In genomic region chr20:23907579-23907978, GRCh38 we compare ENCODE assay signal across 29 cellular contexts.
DNase-seq lines count a peak whose midpoint lies in the region; TF ChIP-seq lines count a peak whose summit lies in the region.
"Had no signal": no experiment of that assay in that cellular context is flagged by ENCODE, and none has a peak within 500 bp of the region (broad histone marks: within the 10 kb centered on the region; RNA-seq: fewer than 3 reads in every experiment).

No MANE protein-coding gene starts in this region.

- H3K9me3 Mint-ChIP-seq in activated T-cell treated with anti-CD3 and anti-CD28 coated beads, Interleukin-2, amount 50 U/mL, for 24 hours, result peaks cover 25% of the 10 kb centered on the region

- H3K27ac ChIP-seq in HEK293 (ENCODE audit: extremely low read depth, low read depth, low read length), result no peak overlapping the region
- H3K27ac ChIP-seq: 22Rv1; A549; BLaER1; BLaER1 treated with 17β-estradiol and CSF1 and Interleukin-3, amounts not matched to agents 10 nM and 100 nM; C4-2B had no signal

- DNase-seq in activated T-cell treated with anti-CD3 and anti-CD28 coated beads, Interleukin-2, amount 50 U/mL, for 24 hours, result no peak
- DNase-seq: 8988T; ACHN; AML-193; BE2C; C1 segment of cervical spinal cord; Caco-2; Calu3; CD4-positive, alpha-beta memory T cell; CD4-positive, alpha-beta T cell; CD4-positive, CD25-positive, alpha-beta regulatory T cell; CD8-positive, alpha-beta memory T cell; CD8-positive, alpha-beta T cell; COR-L47; DMS 273 treated with DMSO at 0.1 percent for 48 hours; DMS153; DMS53; DMS79; DMS79 treated with DMSO at 0.1 percent for 48 hours; DND-41; EL had no signal

- H3K4me3 ChIP-seq in HEK293 (ENCODE audit: low read depth, low read length), result no peak overlapping the region
- H3K4me3 ChIP-seq: A549; BLaER1; BLaER1 treated with 17β-estradiol and CSF1 and Interleukin-3, amounts not matched to agents 10 nM and 100 nM had no signal

- CTCF ChIA-PET in HEK293 (lab: Yijun Ruan, JAX), result interaction anchor here (0.6 kb wide), 1 partner anchor 193 kb away, joined by 3 read pairs; no protein-coding TSS in a partner anchor

- H3K4me1 ChIP-seq in HEK293 (ENCODE audit: control insufficient read depth, insufficient read depth, low read length), result no peaks in the 10 kb centered on the region
- H3K4me1 ChIP-seq: A549, BE2C, Caco-2 had no signal

- no peak overlapping the region for H3K27ac Mint-ChIP-seq in activated T-cell treated with anti-CD3 and anti-CD28 coated beads, Interleukin-2, amount 50 U/mL, for 24 hours
- H3K27ac Mint-ChIP-seq: B cell; CD14-positive monocyte; CD4-positive, alpha-beta T cell; CD4-positive, CD25-positive, alpha-beta regulatory T cell; CD8-positive, alpha-beta T cell had no signal

- POLR2A ChIA-PET in HEK293 (lab: Yijun Ruan, JAX), result no interaction called here

- H3K36me3 ChIP-seq in HEK293 (ENCODE audit: control insufficient read depth in 2 of 2, insufficient read depth in 1 of 2, low read length in 2 of 2), result no peaks in the 10 kb centered on the region
- H3K36me3 ChIP-seq: BE2C; BLaER1; BLaER1 treated with 17β-estradiol and CSF1 and Interleukin-3, amounts not matched to agents 10 nM and 100 nM had no signal

- H3K27me3 Mint-ChIP-seq in activated T-cell treated with anti-CD3 and anti-CD28 coated beads, Interleukin-2, amount 50 U/mL, for 24 hours, result peaks cover 15% of the 10 kb centered on the region
- H3K27me3 Mint-ChIP-seq: CD4-positive, alpha-beta T cell had no signal

- H3K4me1 Mint-ChIP-seq in activated T-cell treated with anti-CD3 and anti-CD28 coated beads, Interleukin-2, amount 50 U/mL, for 24 hours (ENCODE audit: low read depth), result peaks cover 4% of the 10 kb centered on the region
- H3K4me1 Mint-ChIP-seq: B cell, CD14-positive monocyte had no signal

- no peak for TF ChIP-seq CTCF in HEK293 (tag by site-specific recombination; IDR thresholded peaks at IDR 0.05)

- H3K4me3 Mint-ChIP-seq in activated T-cell treated with anti-CD3 and anti-CD28 coated beads, Interleukin-2, amount 50 U/mL, for 24 hours, result no peak overlapping the region
- H3K4me3 Mint-ChIP-seq: B cell; CD14-positive monocyte; CD4-positive, alpha-beta memory T cell; CD4-positive, alpha-beta T cell; CD4-positive, CD25-positive, alpha-beta regulatory T cell; CD8-positive, alpha-beta memory T cell; CD8-positive, alpha-beta T cell had no signal

- H3K9me3 ChIP-seq in HEK293 (ENCODE audit: control insufficient read depth, insufficient read depth, low read depth, low read length), result no peaks in the 10 kb centered on the region
- H3K9me3 ChIP-seq: BE2C had no signal

- H3K36me3 Mint-ChIP-seq in activated T-cell treated with anti-CD3 and anti-CD28 coated beads, Interleukin-2, amount 50 U/mL, for 24 hours (ENCODE audit: low read depth), result no peaks in the 10 kb centered on the region
- H3K36me3 Mint-ChIP-seq: CD14-positive monocyte; CD4-positive, CD25-positive, alpha-beta regulatory T cell had no signal

TF ChIP-seq in HEK293, 187 proteins besides CTCF, POLR2A, EP300 and RAD21:
- TF ChIP-seq REPIN1 (tag by site-specific recombination; IDR thresholded peaks at IDR 0.05; ENCODE audit: low read depth) (no peak), ZNF580 (tag by site-specific recombination; IDR thresholded peaks at IDR 0.05) (no peak), ZNF302 (tag by site-specific recombination; IDR thresholded peaks at IDR 0.05; ENCODE audit: low read depth) (no peak), ZNF610 (tag by site-specific recombination; IDR thresholded peaks at IDR 0.05; ENCODE audit: borderline replicate concordance) (no peak), TRIM28 (IDR thresholded peaks at IDR 0.05; ENCODE audit: borderline replicate concordance, low read length) (peak; percentile 84), SETDB1 (IDR thresholded peaks at IDR 0.05; ENCODE audit: insufficient read length, low read length) (peak; percentile 64)
